In genomic region chr5:112976432-112977309, GRCh38 we compare ENCODE assay signal across 1 cellular context.
TF ChIP-seq lines count a peak whose summit lies in the region.

Gene DCP2 (plus strand): TSS chr5:112976798. CDS start chr5:112976934, 136 bp downstream.

TF ChIP-seq in HepG2, 621 proteins besides CTCF, POLR2A, EP300 and RAD21 (continued from another document and continues in another):
- no peak for TF ChIP-seq SKIL (CRISPR knock-in tag; IDR thresholded peaks at IDR 0.05; ENCODE audit: borderline replicate concordance)
- no peak for TF ChIP-seq ZBTB33 (CRISPR knock-in tag; IDR thresholded peaks at IDR 0.05)
- TF ChIP-seq SALL2 (CRISPR knock-in tag; IDR thresholded peaks at IDR 0.05), result no peak; the same call in 1 of the 2 replicates
- peak; percentile 14 for TF ChIP-seq HNF1B (CRISPR knock-in tag; IDR thresholded peaks at IDR 0.05)
- no peak for TF ChIP-seq ZNF20 (CRISPR knock-in tag; IDR thresholded peaks at IDR 0.05)
- TF ChIP-seq NFE2 (CRISPR knock-in tag; IDR thresholded peaks at IDR 0.05), result no peak; the same call in 1 of the 2 replicates
- TF ChIP-seq ZBTB4 (CRISPR knock-in tag; IDR thresholded peaks at IDR 0.05; ENCODE audit: borderline replicate concordance), result 0 out of 2 replicates have a peak, but pooled peaks have one; percentile 6
- peak; percentile 94 for TF ChIP-seq NFAT5 (CRISPR knock-in tag; IDR thresholded peaks at IDR 0.05)
- peak; percentile 76 for TF ChIP-seq YEATS4 (CRISPR knock-in tag; IDR thresholded peaks at IDR 0.05; ENCODE audit: borderline replicate concordance)
- TF ChIP-seq ZNF143 (CRISPR knock-in tag; IDR thresholded peaks at IDR 0.05), result peak; percentile 82
- TF ChIP-seq MLX (CRISPR knock-in tag; IDR thresholded peaks at IDR 0.05), result no peak
- no peak for TF ChIP-seq ZNF574 (CRISPR knock-in tag; IDR thresholded peaks at IDR 0.05)
- no peak for TF ChIP-seq ZNF383 (CRISPR knock-in tag; IDR thresholded peaks at IDR 0.05; ENCODE audit: borderline replicate concordance)
- no peak for TF ChIP-seq DBP (CRISPR knock-in tag; IDR thresholded peaks at IDR 0.05; ENCODE audit: not compliant biosample characterization)
- TF ChIP-seq ZBTB46 (CRISPR knock-in tag; IDR thresholded peaks at IDR 0.05; ENCODE audit: borderline replicate concordance), result no peak
- no peak for TF ChIP-seq ZNF781 (CRISPR knock-in tag; IDR thresholded peaks at IDR 0.05; ENCODE audit: borderline replicate concordance, not compliant biosample characterization)
- peak; percentile 79; the same call in 1 of the 2 replicates for TF ChIP-seq SIN3A (IDR thresholded peaks at IDR 0.05; ENCODE audit: borderline replicate concordance, low read depth, low read length)
- peak; percentile 75 for TF ChIP-seq SALL1 (CRISPR knock-in tag; IDR thresholded peaks at IDR 0.05)
- no peak for TF ChIP-seq ZNF263 (CRISPR knock-in tag; IDR thresholded peaks at IDR 0.05)
- TF ChIP-seq SNAPC5 (CRISPR knock-in tag; IDR thresholded peaks at IDR 0.05; ENCODE audit: borderline replicate concordance), result no peak
- TF ChIP-seq ZNF850 (CRISPR knock-in tag; conservative IDR thresholded peaks at IDR 0.05), result no peak
- peak; percentile 68; the same call in 1 of the 2 replicates for TF ChIP-seq POGK (CRISPR knock-in tag; conservative IDR thresholded peaks at IDR 0.05)
- no peak for TF ChIP-seq ZNF569 (CRISPR knock-in tag; IDR thresholded peaks at IDR 0.05; ENCODE audit: borderline replicate concordance)
- TF ChIP-seq SCMH1 (CRISPR knock-in tag; IDR thresholded peaks at IDR 0.05; ENCODE audit: borderline replicate concordance), result no peak
- no peak for TF ChIP-seq KDM1A (CRISPR knock-in tag; IDR thresholded peaks at IDR 0.05)
- TF ChIP-seq RAD51 (IDR thresholded peaks at IDR 0.05; ENCODE audit: borderline replicate concordance), result no peak
